1 cellular context compared by ENCODE assay signal in the genomic region with DNA sequence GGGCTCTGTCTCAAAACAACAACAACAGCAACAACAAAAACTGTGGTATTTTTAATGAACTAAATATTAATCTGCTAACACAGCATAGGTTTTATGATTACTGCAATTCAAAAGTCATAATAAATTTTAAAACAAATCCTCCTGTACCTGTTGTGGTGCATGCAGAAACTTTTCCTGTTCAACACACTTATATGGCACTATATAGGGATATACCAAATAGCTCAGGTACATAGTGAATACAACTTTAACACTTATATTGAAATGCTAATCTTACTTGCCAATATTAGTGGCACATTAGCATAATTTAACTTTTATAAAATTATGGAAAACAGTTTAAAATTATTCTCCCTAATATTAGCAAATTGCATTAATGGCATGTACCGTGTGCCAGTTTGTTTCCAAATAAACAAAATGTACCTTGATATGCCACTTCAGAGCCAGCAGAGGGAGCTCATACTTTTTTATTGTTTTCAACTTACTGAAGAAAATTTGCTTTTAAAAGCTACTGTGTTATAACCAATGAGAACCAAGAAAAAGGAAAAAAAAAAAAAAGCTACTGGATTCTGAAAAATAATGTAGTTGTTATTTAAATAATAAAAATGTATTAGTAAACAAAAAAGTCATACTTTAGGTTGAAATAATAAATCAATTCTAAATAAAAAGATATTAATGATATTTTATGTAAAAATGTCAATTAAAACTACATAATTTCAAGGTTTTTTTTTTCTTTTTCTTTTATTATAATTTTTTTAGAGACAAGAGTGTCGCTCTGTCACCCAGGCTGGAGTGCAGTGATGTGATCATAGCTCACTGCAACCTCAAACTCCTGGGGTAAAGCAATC.
TF ChIP-seq lines count a peak whose summit lies in the region.

No MANE protein-coding gene starts in this region.

TF ChIP-seq in endothelial cell of umbilical vein, 7 proteins besides CTCF, POLR2A, EP300 and RAD21 (continued from another document):
- TF ChIP-seq MYC (IDR thresholded peaks at IDR 0.05; ENCODE audit: low read depth, low read length) (no peak), GATA2 (IDR thresholded peaks at IDR 0.05; ENCODE audit: insufficient read depth, insufficient read length, low read depth, low read length) (no peak), FOS (IDR thresholded peaks at IDR 0.05; ENCODE audit: borderline replicate concordance, insufficient read depth, low read length) (no peak), POLR2AphosphoS5 (IDR thresholded peaks at IDR 0.05; ENCODE audit: insufficient read depth, low read depth, low read length) (no peak), EZH2 (IDR thresholded peaks at IDR 0.05; ENCODE audit: borderline replicate concordance, low read depth, low read length, severe bottlenecking) (no peak)
